In the genomic region with DNA sequence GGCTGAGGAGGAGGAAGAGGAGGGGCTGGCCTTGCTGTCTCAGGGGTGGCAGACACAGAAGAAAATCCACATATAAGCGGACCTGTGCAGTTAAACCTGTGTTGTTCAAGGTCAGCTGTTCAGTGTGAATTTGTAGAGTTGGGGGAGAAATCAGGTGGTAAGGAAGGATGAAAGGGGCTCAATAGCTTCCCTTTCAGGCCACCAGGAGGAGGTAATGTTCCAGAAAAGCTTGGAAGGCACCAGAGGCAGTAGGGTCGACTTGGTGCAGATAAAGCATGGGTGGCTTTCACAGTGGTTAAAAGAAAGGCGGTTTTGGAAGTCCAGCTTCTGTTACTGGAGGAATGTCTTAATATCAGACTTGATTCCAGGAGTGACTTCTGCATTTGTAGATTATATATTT, we compare ENCODE assay signal across 8 cellular contexts.
DNase-seq lines count a peak whose midpoint lies in the region; ATAC-seq and TF ChIP-seq lines count a peak whose summit lies in the region.

No MANE protein-coding gene starts in this region.

- H3K27me3 ChIP-seq in adrenal gland = no peaks in the 10 kb centered on the region
- H3K27me3 ChIP-seq in neuronal stem cell (ENCODE audit: control insufficient read depth in 3 of 3, insufficient read depth in 3 of 3, low read depth in 1 of 3, low read length in 3 of 3) = no peaks in the 10 kb centered on the region

- H3K14ac ChIP-seq in neuronal stem cell (ENCODE audit: low read length) = no peak overlapping the region

- TF ChIP-seq CTCF in LNCaP clone FGC (IDR thresholded peaks at IDR 0.05; ENCODE audit: control insufficient read depth, extremely low read depth, insufficient read depth) (peak; percentile 39), adrenal gland (IDR thresholded peaks at IDR 0.05) (peak in 5 of 6 experiments; percentile 15 to 42 (median 28))

- H3K4me1 ChIP-seq in adrenal gland (replicated peaks in 1 of 2) = no peaks in the 10 kb centered on the region
- H3K4me1 ChIP-seq in neuronal stem cell (ENCODE audit: control insufficient read depth in 2 of 2, insufficient read depth in 1 of 2, low read depth in 1 of 2, low read length in 2 of 2) = no peaks in the 10 kb centered on the region

- H4K91ac ChIP-seq in neuronal stem cell (ENCODE audit: low read depth, low read length, poor library complexity) = no peak overlapping the region

- H3K36me3 ChIP-seq in adrenal gland (replicated peaks in 1 of 2) = no peaks in the 10 kb centered on the region
- no peaks in the 10 kb centered on the region for H3K36me3 ChIP-seq in neuronal stem cell (replicated peaks in 1 of 2; ENCODE audit: control insufficient read depth in 2 of 2, insufficient read depth in 2 of 2, low read length in 2 of 2)

- no peak overlapping the region for H3K18ac ChIP-seq in neuronal stem cell (ENCODE audit: low read length)

- TF ChIP-seq POLR2A in adrenal gland (IDR thresholded peaks at IDR 0.05) = no peak

- H3K4me3 ChIP-seq in LNCaP clone FGC (ENCODE audit: low read depth, low read length) (no peak overlapping the region), adrenal gland (no peak overlapping the region), neuronal stem cell (ENCODE audit: low read length in 2 of 2) (no peak overlapping the region)

- H3K23ac ChIP-seq in neuronal stem cell (ENCODE audit: low read depth, low read length, poor library complexity) = no peak overlapping the region

- DNase-seq in DMS53 (lab: John Stamatoyannopoulos, UW) (peak; percentile 35), DMS53 treated with DMSO at 0.1 percent for 48 hours (lab: John Stamatoyannopoulos, UW; ENCODE audit: unreplicated experiment) (no peak), LNCaP clone FGC (ENCODE audit: low read depth) (no peak), adrenal gland (peak in 1 of 7 donors; percentile 3), neuronal stem cell (ENCODE audit: low spot score) (peak; percentile 42)
- no peak for DNase-seq in activated naive CD4-positive, alpha-beta T cell treated with anti-CD3 and anti-CD28 coated beads, Interleukin-2, amount 50 U/mL, for 16 hours

- no peak overlapping the region for H3K27ac ChIP-seq in adrenal gland
- H3K27ac ChIP-seq in neuronal stem cell (replicated peaks; ENCODE audit: low read length) = no peak overlapping the region

- no peak overlapping the region for H2BK12ac ChIP-seq in neuronal stem cell (ENCODE audit: low read length)

- H3K9me3 ChIP-seq in adrenal gland (replicated peaks in 1 of 3) (no peaks in the 10 kb centered on the region), neuronal stem cell (replicated peaks in 1 of 2; ENCODE audit: control insufficient read depth in 2 of 2, insufficient read depth in 1 of 2, low read depth in 1 of 2, low read length in 2 of 2) (no peaks in the 10 kb centered on the region)

- H2BK15ac ChIP-seq in neuronal stem cell (ENCODE audit: low read length) = no peak overlapping the region

- no peak overlapping the region for H3K4ac ChIP-seq in neuronal stem cell (ENCODE audit: low read length)

- no peak overlapping the region for H3K9ac ChIP-seq in neuronal stem cell (ENCODE audit: low read depth, low read length, poor library complexity)

- H2BK120ac ChIP-seq in neuronal stem cell (ENCODE audit: low read depth, low read length) = no peak overlapping the region

- no peak overlapping the region for H2BK5ac ChIP-seq in neuronal stem cell (ENCODE audit: low read length)

- no peak overlapping the region for H2AK5ac ChIP-seq in neuronal stem cell (ENCODE audit: low read depth, low read length)

- no peak overlapping the region for H4K8ac ChIP-seq in neuronal stem cell (ENCODE audit: low read depth, low read length)

- no peak overlapping the region for H3K4me2 ChIP-seq in neuronal stem cell (ENCODE audit: insufficient read depth, low read length, poor library complexity, severe bottlenecking)

- 30 to 46% (median 39%) methylated on average over 3 of the region's 3 CpGs for WGBS in adrenal gland, 4 donors
- no CpG with 5 or more reads among the region's 3 CpGs for WGBS in neuronal stem cell (ENCODE audit: extremely low coverage in 2 of 2, insufficient read length in 2 of 2, insufficient replicate concordance in 1 of 2), 2 donors

- no peak for ATAC-seq in GM19328 (IDR thresholded peaks at IDR 0.05; ENCODE audit: unreplicated experiment)
- ATAC-seq in HG02610 (IDR thresholded peaks at IDR 0.05; ENCODE audit: unreplicated experiment) = no peak

- intact Hi-C loops in adrenal gland (cut with DNase I) = no loop called here

- no peaks in the 10 kb centered on the region for H3K79me1 ChIP-seq in neuronal stem cell (ENCODE audit: low read depth, low read length)

- no peak overlapping the region for H2AFZ ChIP-seq in neuronal stem cell (ENCODE audit: low read length)

Comparison
In these comparisons a context has a peak if more than half of its experiments do, and no peak if none do; other contexts are left out.
1. DNase-seq: peak in DMS53 (single experiment) and neuronal stem cell (single experiment); none in DMS53 treated with DMSO at 0.1 percent for 48 hours (single experiment), LNCaP clone FGC (single experiment) and activated naive CD4-positive, alpha-beta T cell treated with anti-CD3 and anti-CD28 coated beads, Interleukin-2, amount 50 U/mL, for 16 hours (single experiment).